ENCODE assay signal across 20 cellular contexts in the genomic region with DNA sequence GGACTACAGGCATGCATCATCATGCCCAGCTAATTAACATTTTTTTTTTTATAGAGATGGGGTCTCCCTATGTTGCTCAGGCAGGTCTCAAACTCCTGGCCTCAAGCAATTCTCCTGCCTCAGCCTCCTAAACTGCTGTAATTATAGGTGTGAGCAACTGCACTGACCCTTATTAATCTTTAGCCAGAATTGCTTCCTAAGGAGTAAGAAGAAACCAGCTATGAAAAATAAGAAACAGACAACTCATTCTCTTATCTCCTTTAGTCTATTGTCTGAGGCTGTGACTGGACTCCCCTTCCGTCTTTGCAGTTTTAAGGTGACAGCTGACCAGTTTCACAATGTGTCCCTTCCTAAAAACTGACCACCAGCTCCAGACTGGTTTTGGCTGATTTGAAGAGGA. TPM values are rescaled to one million over a fixed set of nuclear protein-coding genes. Genes with fewer than 3 reads are reported as not detected.
DNase-seq lines count a peak whose midpoint lies in the region; ATAC-seq, FAIRE-seq and TF ChIP-seq lines count a peak whose summit lies in the region.
"Had no signal": no experiment of that assay in that cellular context is flagged by ENCODE, and none has a peak within 500 bp of the region (broad histone marks: within the 10 kb centered on the region; RNA-seq: fewer than 3 reads in every experiment).

No MANE protein-coding gene starts in this region.

- dilution Hi-C loops in keratinocyte (cut with MboI; ENCODE audit: extremely low pct_ligation_motif_present, low sequenced_read_pairs): no loop called here

- no peak overlapping the region for H3K4me2 ChIP-seq in keratinocyte (ENCODE audit: control insufficient read depth, extremely low read depth, insufficient read depth, low read depth, low read length)
- H3K4me2 ChIP-seq: BLaER1 had no signal

- no peaks in the 10 kb centered on the region for H3K9me1 ChIP-seq in keratinocyte (ENCODE audit: control insufficient read depth, extremely low read depth, insufficient read depth, low read length)

- ATAC-seq in mucosa of descending colon: peak; percentile 7
- ATAC-seq in stimulated activated memory B cell treated with anti-CD40 and anti-IgM and Interleukin-4, amounts not matched to agents 10 μg/mL and 1 μg/mL and 100 μg/mL, for 72 hours: no peak
- ATAC-seq in HG02973 (IDR thresholded peaks at IDR 0.05; ENCODE audit: unreplicated experiment): no peak

- H3K36me3 ChIP-seq in endodermal cell (ENCODE audit: control insufficient read depth, insufficient read depth, low read length) (no peaks in the 10 kb centered on the region), keratinocyte (ENCODE audit: control insufficient read depth in 2 of 2, extremely low read depth in 1 of 2, insufficient read depth in 2 of 2, low read length in 2 of 2) (no peaks in the 10 kb centered on the region), mucosa of descending colon (ENCODE audit: low read depth) (no peaks in the 10 kb centered on the region)
- H3K36me3 ChIP-seq: BLaER1 had no signal

- H3K27me3 Mint-ChIP-seq in Calu3 (ENCODE audit: unreplicated experiment): no peaks in the 10 kb centered on the region
- peaks cover 15% of the 10 kb centered on the region for H3K27me3 Mint-ChIP-seq in endodermal cell (ENCODE audit: insufficient read depth)
- H3K27me3 Mint-ChIP-seq in stimulated activated memory B cell treated with anti-CD40 and anti-IgM and Interleukin-4, amounts not matched to agents 10 μg/mL and 1 μg/mL and 100 μg/mL, for 72 hours: peaks cover 31% of the 10 kb centered on the region

- H3K4me3 ChIP-seq in endodermal cell (ENCODE audit: low read length) (no peak overlapping the region), keratinocyte (ENCODE audit: control insufficient read depth in 2 of 3, extremely low read depth in 1 of 3, insufficient read depth in 2 of 3, low read depth in 1 of 3, low read length in 3 of 3) (no peak overlapping the region), mucosa of descending colon (no peak overlapping the region)
- H3K4me3 ChIP-seq: BLaER1 had no signal

- no peak overlapping the region for H3K27ac ChIP-seq in endodermal cell (ENCODE audit: low read depth, low read length)
- H3K27ac ChIP-seq in keratinocyte (ENCODE audit: control insufficient read depth, insufficient read depth, low read length): no peak overlapping the region
- H3K27ac ChIP-seq: BLaER1 had no signal

- no peak overlapping the region for H2AFZ ChIP-seq in keratinocyte (ENCODE audit: control insufficient read depth, low read length)

- H3K27me3 ChIP-seq in endodermal cell (ENCODE audit: control insufficient read depth, insufficient read depth, low read length, poor library complexity, severe bottlenecking): no peaks in the 10 kb centered on the region
- H3K27me3 ChIP-seq in keratinocyte (ENCODE audit: control insufficient read depth, extremely low read depth, insufficient read depth, low read length): no peaks in the 10 kb centered on the region
- H3K27me3 ChIP-seq: BLaER1 had no signal

- peak; percentile 39 for FAIRE-seq in keratinocyte (lab: Jason Lieb, UNC)
- FAIRE-seq: D721Med, H1, HTR-8/SVneo had no signal

- intact Hi-C loops in Calu3 (cut with micrococcal nuclease; ENCODE audit: unreplicated experiment): no loop called here
- intact Hi-C loops in mucosa of descending colon (cut with DNase I, micrococcal nuclease): no loop called here

- H3K4me3 Mint-ChIP-seq in Calu3 (ENCODE audit: low read depth, unreplicated experiment) (no peak overlapping the region), endodermal cell (no peak overlapping the region)
- no peak overlapping the region for H3K4me3 Mint-ChIP-seq in stimulated activated memory B cell treated with anti-CD40 and anti-IgM and Interleukin-4, amounts not matched to agents 10 μg/mL and 1 μg/mL and 100 μg/mL, for 72 hours
- H3K4me3 Mint-ChIP-seq: CD14-positive monocyte; CD4-positive, alpha-beta memory T cell; H9; IgD-negative memory B cell had no signal

- H3K9me3 Mint-ChIP-seq in Calu3 (ENCODE audit: low read depth, unreplicated experiment) (no peaks in the 10 kb centered on the region), endodermal cell (no peaks in the 10 kb centered on the region)
- no peaks in the 10 kb centered on the region for H3K9me3 Mint-ChIP-seq in stimulated activated memory B cell treated with anti-CD40 and anti-IgM and Interleukin-4, amounts not matched to agents 10 μg/mL and 1 μg/mL and 100 μg/mL, for 72 hours
- H3K9me3 Mint-ChIP-seq: H9, IgD-negative memory B cell had no signal

- no peaks in the 10 kb centered on the region for H3K9me3 ChIP-seq in endodermal cell (ENCODE audit: control insufficient read depth, low read length)
- no peaks in the 10 kb centered on the region for H3K9me3 ChIP-seq in keratinocyte (ENCODE audit: control insufficient read depth, low read depth, low read length)
- no peaks in the 10 kb centered on the region for H3K9me3 ChIP-seq in mucosa of descending colon
- H3K9me3 ChIP-seq: BLaER1 had no signal

- peaks cover 31% of the 10 kb centered on the region for H3K4me1 Mint-ChIP-seq in Calu3 (ENCODE audit: low read depth, unreplicated experiment)
- H3K4me1 Mint-ChIP-seq in endodermal cell: no peaks in the 10 kb centered on the region
- no peaks in the 10 kb centered on the region for H3K4me1 Mint-ChIP-seq in stimulated activated memory B cell treated with anti-CD40 and anti-IgM and Interleukin-4, amounts not matched to agents 10 μg/mL and 1 μg/mL and 100 μg/mL, for 72 hours
- H3K4me1 Mint-ChIP-seq: CD14-positive monocyte; CD4-positive, alpha-beta memory T cell; IgD-negative memory B cell had no signal

- 91 to 100% methylated on average over 1 of the region's 1 CpG for WGBS in endodermal cell (ENCODE audit: insufficient coverage in 1 of 2, insufficient read length in 1 of 2), 2 experiments

- H3K9ac ChIP-seq in endodermal cell (ENCODE audit: extremely low read depth, low read length, poor library complexity, severe bottlenecking) (no peak overlapping the region), keratinocyte (ENCODE audit: control insufficient read depth, extremely low read depth, insufficient read depth, low read length) (no peak overlapping the region)
- H3K9ac ChIP-seq: BLaER1 had no signal

- peak overlapping the region; percentile 57 for H3K27ac Mint-ChIP-seq in Calu3 (ENCODE audit: unreplicated experiment)
- H3K27ac Mint-ChIP-seq in endodermal cell: no peak overlapping the region
- no peak overlapping the region for H3K27ac Mint-ChIP-seq in stimulated activated memory B cell treated with anti-CD40 and anti-IgM and Interleukin-4, amounts not matched to agents 10 μg/mL and 1 μg/mL and 100 μg/mL, for 72 hours
- H3K27ac Mint-ChIP-seq: CD14-positive monocyte; CD4-positive, alpha-beta memory T cell; H9; IgD-negative memory B cell had no signal

- H3K36me3 Mint-ChIP-seq in Calu3 (ENCODE audit: insufficient read depth, unreplicated experiment) (peaks cover 6% of the 10 kb centered on the region), endodermal cell (ENCODE audit: low read depth) (no peaks in the 10 kb centered on the region)
- no peaks in the 10 kb centered on the region for H3K36me3 Mint-ChIP-seq in stimulated activated memory B cell treated with anti-CD40 and anti-IgM and Interleukin-4, amounts not matched to agents 10 μg/mL and 1 μg/mL and 100 μg/mL, for 72 hours
- H3K36me3 Mint-ChIP-seq: CD14-positive monocyte had no signal

- DNase-seq in Calu3 (no peak), endodermal cell (peak; percentile 15), keratinocyte (ENCODE audit: low read depth, low spot score) (no peak), mucosa of descending colon (no peak), HCEC 1CT (no peak)
- no peak for DNase-seq in stimulated activated CD4-positive, alpha-beta T cell treated with anti-CD3 and anti-CD28 coated beads, Interleukin-2, amount 100 ng/mL, for 24 hours
- DNase-seq: 8988T; CD4-positive, alpha-beta memory T cell; DMS79; GF-D8; H9; KG1 had no signal

- TF ChIP-seq CTCF in Calu3 (IDR thresholded peaks at IDR 0.05; ENCODE audit: unreplicated experiment): no peak
- no peak for TF ChIP-seq CTCF in endodermal cell (conservative IDR thresholded peaks at IDR 0.05)
- TF ChIP-seq CTCF in keratinocyte (optimal IDR thresholded peaks at IDR 0.05 in 1 of 3, IDR thresholded peaks at IDR 0.05 in 1 of 3, conservative IDR thresholded peaks at IDR 0.05 in 1 of 3; ENCODE audit: extremely low read depth in 1 of 3, insufficient read depth in 2 of 3, low read length in 3 of 3): no peak
- no peak for TF ChIP-seq CTCF in mucosa of descending colon (IDR thresholded peaks at IDR 0.05)

- CTCF ChIA-PET in Calu3 (lab: Charles Lee): interaction anchor here (0.6 to 0.7 kb wide), 2 partner anchors 302 to 882 kb away, joined by 3 read pairs; no protein-coding TSS in a partner anchor

- no peaks in the 10 kb centered on the region for H3K4me1 ChIP-seq in endodermal cell (ENCODE audit: control insufficient read depth, insufficient read depth, low read length)
- H3K4me1 ChIP-seq in keratinocyte (ENCODE audit: control insufficient read depth, extremely low read depth, insufficient read depth, low read length): peaks cover 28% of the 10 kb centered on the region
- H3K4me1 ChIP-seq in mucosa of descending colon (ENCODE audit: low read depth): no peaks in the 10 kb centered on the region
- H3K4me1 ChIP-seq: BLaER1 had no signal

- H4K20me1 ChIP-seq in keratinocyte (ENCODE audit: control insufficient read depth, extremely low read depth, insufficient read depth, low read length): no peaks in the 10 kb centered on the region
- H4K20me1 ChIP-seq: BLaER1 had no signal

- BruUV-seq in Calu3 (replicated peaks; lab: Mats Ljungman, UMichigan): no TSS peak

- no peaks in the 10 kb centered on the region for H3K79me2 ChIP-seq in keratinocyte (ENCODE audit: control insufficient read depth, insufficient read depth, low read length)

RNA-seq across cellular contexts. Expression of gene EMP1, which starts 52.4 kb away (rescaled TPM):
- total RNA-seq in Calu3 (2022): 128 and 146 TPM in 2 replicates
- total RNA-seq in endodermal cell: under 1 TPM; 0.58 to 0.59 TPM
- polyA plus RNA-seq in endodermal cell (2013, experiment 1 of 2): 8.4 TPM
- 11.8 TPM for polyA plus RNA-seq in endodermal cell (2013, experiment 2 of 2)
- 356 to 610 TPM (median 583 TPM) in 3 replicates for polyA plus RNA-seq in keratinocyte
- 96.0 TPM for polyA plus RNA-seq in keratinocyte (2011; ENCODE audit: low read depth)
- 120 and 273 TPM in 2 replicates for polyA plus RNA-seq in keratinocyte (2011; cell fraction: cytosol; rRNA removed)
- polyA plus RNA-seq in keratinocyte (2011; cell fraction: nucleus; rRNA removed): 717 and 740 TPM in 2 replicates
- 229 and 605 TPM in 2 replicates for polyA plus RNA-seq in keratinocyte (2012; ENCODE audit: low replicate concordance)
- 709 to 1,030 TPM (median 926 TPM) in 3 replicates for polyA minus RNA-seq in keratinocyte
- polyA minus RNA-seq in keratinocyte (2011; cell fraction: cytosol; rRNA and poly(A)+ RNA removed): 113 TPM
- polyA minus RNA-seq in keratinocyte (2011; cell fraction: nucleus; rRNA and poly(A)+ RNA removed): 252 and 568 TPM in 2 replicates
- 100 to 1,000 TPM; 245 to 680 (median 667) TPM for total RNA-seq in mucosa of descending colon
- polyA plus RNA-seq: IgD-negative memory B cell had no signal

Comparison
In these comparisons a context has a peak if more than half of its experiments do, and no peak if none do; other contexts are left out.
1. RNA of gene EMP1, which starts 52.4 kb away (total RNA-seq): 245 to 680 TPM in mucosa of descending colon and 128 to 146 TPM in Calu3; 0.58 to 0.59 TPM in endodermal cell; every median in the first group is over 10 times any median in the second.